ENCODE assay signal across 15 cellular contexts in genomic region chr1:85314726-85315125, GRCh38. TPM values are rescaled to one million over a fixed set of nuclear protein-coding genes. Genes with fewer than 3 reads are reported as not detected.
DNase-seq lines count a peak whose midpoint lies in the region; ATAC-seq and TF ChIP-seq lines count a peak whose summit lies in the region.
"Had no signal": no experiment of that assay in that cellular context is flagged by ENCODE, and none has a peak within 500 bp of the region (broad histone marks: within the 10 kb centered on the region; RNA-seq: fewer than 3 reads in every experiment).

No MANE protein-coding gene starts in this region.

- H3K9ac ChIP-seq in fibroblast of lung (ENCODE audit: insufficient read depth, low read length) = no peak overlapping the region

- no peak for DNase-seq in AG04450 (ENCODE audit: low read depth, low spot score)
- DNase-seq in M059J (ENCODE audit: low read depth) = peak; percentile 72
- peak in 1 of 2 donors; percentile 51 for DNase-seq in fibroblast of lung (ENCODE audit: low read depth in 2 of 2)
- peak; percentile 34 for DNase-seq in renal cortical epithelial cell (ENCODE audit: low read depth)
- no peak for DNase-seq in NCI-H1694 treated with DMSO at 0.1 percent for 48 hours (lab: John Stamatoyannopoulos, UW)
- DNase-seq in cerebellum (ENCODE audit: low spot score) = no peak
- DNase-seq in UCSD-AML1 (lab: John Stamatoyannopoulos, UW; ENCODE audit: unreplicated experiment) = no peak
- DNase-seq: activated CD8-positive, alpha-beta memory T cell treated with anti-CD3 and anti-CD28 coated beads for 24 hours; activated gamma-delta T cell treated with Interleukin-2 at 50 U/mL for 16 hours; AML-193; body of pancreas; DMS 273 treated with DMSO at 0.1 percent for 48 hours; effector memory CD8-positive, alpha-beta T cell; NCI-H2029 had no signal

- H3K4me1 ChIP-seq in fibroblast of lung (ENCODE audit: control insufficient read depth, extremely low read depth, insufficient read depth, low read length) = peaks cover 35% of the 10 kb centered on the region
- H3K4me1 ChIP-seq: body of pancreas had no signal

- no peak for TF ChIP-seq CTCF in AG04450 (IDR thresholded peaks at IDR 0.05; ENCODE audit: low read depth, low read length)
- TF ChIP-seq CTCF in fibroblast of lung (conservative IDR thresholded peaks at IDR 0.05 in 1 of 2, IDR thresholded peaks at IDR 0.05 in 1 of 2; ENCODE audit: low read depth in 1 of 2, low read length in 2 of 2) = no peak

- POLR2A ChIA-PET in AG04450 (lab: Yijun Ruan, JAX) = interaction anchor here (1.2 to 2.7 kb wide), 4 partner anchors 15 to 298 kb away, joined by 3 to 10 read pairs (median 4); no protein-coding TSS in a partner anchor

- H3K27me3 ChIP-seq in AG04450 (ENCODE audit: control insufficient read depth, insufficient read depth, low read length) (no peaks in the 10 kb centered on the region), fibroblast of lung (ENCODE audit: control insufficient read depth, insufficient read depth, low read length) (no peaks in the 10 kb centered on the region)
- H3K27me3 ChIP-seq: body of pancreas had no signal

- H3K9me3 ChIP-seq in AG04450 (ENCODE audit: control insufficient read depth, insufficient read depth, low read length) = no peaks in the 10 kb centered on the region
- H3K9me3 ChIP-seq in fibroblast of lung (ENCODE audit: control insufficient read depth, insufficient read depth, low read depth, low read length) = no peaks in the 10 kb centered on the region
- H3K9me3 ChIP-seq: body of pancreas had no signal

- H4K20me1 ChIP-seq in fibroblast of lung (ENCODE audit: control insufficient read depth, extremely low read depth, insufficient read depth, low read length) = no peaks in the 10 kb centered on the region

- no peak for ATAC-seq in GM18870 (IDR thresholded peaks at IDR 0.05; ENCODE audit: unreplicated experiment)
- ATAC-seq: effector memory CD8-positive, alpha-beta T cell had no signal

- H3K36me3 ChIP-seq in fibroblast of lung (ENCODE audit: control insufficient read depth, insufficient read depth, low read length) = no peaks in the 10 kb centered on the region

- H3K4me3 ChIP-seq in AG04450 (ENCODE audit: low read depth, low read length) = no peak overlapping the region
- no peak overlapping the region for H3K4me3 ChIP-seq in fibroblast of lung (replicated peaks in 1 of 4; ENCODE audit: control extremely low read depth in 1 of 4, insufficient read depth in 1 of 4, low read depth in 3 of 4, low read length in 4 of 4)
- H3K4me3 ChIP-seq: body of pancreas had no signal

- no peak overlapping the region for H2AFZ ChIP-seq in fibroblast of lung (ENCODE audit: low read length)

- peaks cover 3% of the 10 kb centered on the region for H3K79me2 ChIP-seq in fibroblast of lung (ENCODE audit: control insufficient read depth, insufficient read depth, low read length)

- H3K27ac ChIP-seq in AG04450 (ENCODE audit: low read depth, low read length) (peak overlapping the region; percentile 96), fibroblast of lung (ENCODE audit: insufficient read depth, low read length) (peak overlapping the region; percentile 95)
- H3K27ac ChIP-seq: body of pancreas had no signal

- CTCF ChIA-PET in AG04450 (lab: Charles Lee) = no interaction called here

- peak overlapping the region; percentile 59 for H3K4me2 ChIP-seq in fibroblast of lung (ENCODE audit: extremely low read depth, insufficient read depth, low read length)

RNA-seq across cellular contexts. Expression of gene BCL10, which starts 38.3 kb away (rescaled TPM):
- polyA plus RNA-seq in AG04450 (2011; rRNA removed) = 17.2 and 19.4 TPM in 2 replicates
- 19.7 and 22.8 TPM in 2 replicates for polyA minus RNA-seq in AG04450 (2011; rRNA and poly(A)+ RNA removed)
- total RNA-seq in M059J (2014; rRNA removed; shearing (Covaris generic)) = 35.6 and 42.2 TPM in 2 replicates
- total RNA-seq in fibroblast of lung = 21.3 and 30.2 TPM in 2 replicates
- 18.8 and 20.1 TPM in 2 replicates for polyA plus RNA-seq in fibroblast of lung
- 20.1 and 20.2 TPM in 2 replicates for polyA plus RNA-seq in fibroblast of lung (2012)
- 13.4 and 17.8 TPM in 2 replicates for polyA minus RNA-seq in fibroblast of lung (ENCODE audit: low replicate concordance)
- total RNA-seq in renal cortical epithelial cell = 40.0 and 84.0 TPM in 2 replicates
- total RNA-seq in cerebellum = 23.9 TPM

RNA-seq across cellular contexts. Expression of gene C1orf52, which starts 55.3 kb away (rescaled TPM):
- polyA plus RNA-seq in AG04450 (2011; rRNA removed) = 28.0 and 31.2 TPM in 2 replicates
- 11.4 and 15.4 TPM in 2 replicates for polyA minus RNA-seq in AG04450 (2011; rRNA and poly(A)+ RNA removed)
- 22.8 and 31.7 TPM in 2 replicates for total RNA-seq in M059J (2014; rRNA removed; shearing (Covaris generic))
- 10.0 and 11.4 TPM in 2 replicates for total RNA-seq in fibroblast of lung
- 16.4 and 24.7 TPM in 2 replicates for polyA plus RNA-seq in fibroblast of lung
- 17.1 and 25.7 TPM in 2 replicates for polyA plus RNA-seq in fibroblast of lung (2012)
- polyA minus RNA-seq in fibroblast of lung (ENCODE audit: low replicate concordance) = 3.0 and 26.7 TPM in 2 replicates
- total RNA-seq in renal cortical epithelial cell = 18.5 and 21.7 TPM in 2 replicates
- total RNA-seq in cerebellum = 18.7 TPM

Comparison
In these comparisons a context has a peak if more than half of its experiments do, and no peak if none do; other contexts are left out.
1. DNase-seq: peak in M059J (single experiment) and renal cortical epithelial cell (single experiment); none in AG04450 (single experiment), NCI-H1694 treated with DMSO at 0.1 percent for 48 hours (single experiment), cerebellum (single experiment) and UCSD-AML1 (single experiment).